Comparison of ENCODE assay signal across 16 cellular contexts in genomic region chr2:158718851-158719250, GRCh38.
A peak's percentile ranks its signal among the peaks of the same experiment; 100 is the strongest.
DNase-seq lines count a peak whose midpoint lies in the region; ATAC-seq and TF ChIP-seq lines count a peak whose summit lies in the region.
"Had no signal": no experiment of that assay in that cellular context is flagged by ENCODE, and none has a peak within 500 bp of the region (broad histone marks: within the 10 kb centered on the region; RNA-seq: fewer than 3 reads in every experiment).

No MANE protein-coding gene starts in this region.

- no peaks in the 10 kb centered on the region for H3K36me3 Mint-ChIP-seq in type B pancreatic cell

- H3K4me1 Mint-ChIP-seq in type B pancreatic cell (ENCODE audit: unreplicated experiment), result peaks cover 45% of the 10 kb centered on the region
- H3K4me1 Mint-ChIP-seq: IgD-negative memory B cell had no signal

- H3K4me3 ChIP-seq in left ventricle myocardium inferior (no peak overlapping the region), lower leg skin (ENCODE audit: low read depth, poor library complexity, severe bottlenecking) (no peak overlapping the region)
- H3K4me3 ChIP-seq: A549 had no signal

- H3K27ac ChIP-seq in left ventricle myocardium inferior (replicated peaks), result peak overlapping the region; percentile 89
- H3K27ac ChIP-seq: A549, C4-2B had no signal

- H3K9me3 Mint-ChIP-seq in type B pancreatic cell, result peaks cover 4% of the 10 kb centered on the region

- ATAC-seq in Right ventricle myocardium inferior (no peak), HG02870 (IDR thresholded peaks at IDR 0.05; ENCODE audit: unreplicated experiment) (no peak)
- ATAC-seq: A549, PC-3 had no signal

- H3K27ac Mint-ChIP-seq in type B pancreatic cell, result no peak overlapping the region
- H3K27ac Mint-ChIP-seq: IgD-negative memory B cell had no signal

- H3K27me3 Mint-ChIP-seq in type B pancreatic cell, result peaks cover 5% of the 10 kb centered on the region

- TF ChIP-seq POLR2A in lower leg skin (IDR thresholded peaks at IDR 0.05), result no peak

- no peak for DNase-seq in left ventricle myocardium inferior
- no peak for DNase-seq in Right ventricle myocardium inferior (ENCODE audit: missing footprints)
- DNase-seq in T1000 (lab: John Stamatoyannopoulos, UW), result peak; percentile 48
- DNase-seq in lower leg skin (ENCODE audit: low spot score in 2 of 2), result peak; percentile 6 to 40
- no peak for DNase-seq in type B pancreatic cell (ENCODE audit: extremely low spot score, unreplicated experiment)
- DNase-seq in activated CD8-positive, alpha-beta memory T cell treated with anti-CD3 and anti-CD28 coated beads, Interleukin-2, amount 50 U/mL, for 48 hours, result no peak
- DNase-seq in activated CD4-positive, CD25-positive, alpha-beta regulatory T cell (lab: John Stamatoyannopoulos, UW), result no peak
- DNase-seq: DMS 273 treated with DMSO at 0.1 percent for 48 hours, H7, NCI-H187 treated with DMSO at 0.1 percent for 48 hours, NCI-H446 treated with DMSO at 0.1 percent for 48 hours, PC-3 had no signal

- 95 to 96% methylated on average over 5 of the region's 5 CpGs for WGBS in lower leg skin, 2 donors

- no peaks in the 10 kb centered on the region for H3K27me3 ChIP-seq in left ventricle myocardium inferior (ENCODE audit: low read depth)

- H3K36me3 ChIP-seq in left ventricle myocardium inferior, result no peaks in the 10 kb centered on the region

- H3K4me1 ChIP-seq in left ventricle myocardium inferior, result peaks cover 64% of the 10 kb centered on the region

- intact Hi-C loops in left ventricle myocardium inferior (cut with micrococcal nuclease), result no loop called here
- intact Hi-C loops in Right ventricle myocardium inferior (cut with DNase I), result loop anchor here (5.0 kb wide), 1 partner anchor 52 kb away; no protein-coding TSS in a partner anchor
- intact Hi-C loops in lower leg skin (cut with DNase I; ENCODE audit: low total_unique reads), result no loop called here

- H3K4me3 Mint-ChIP-seq in type B pancreatic cell, result peak overlapping the region; percentile 12
- H3K4me3 Mint-ChIP-seq: IgD-negative memory B cell had no signal

- H3K9me3 ChIP-seq in left ventricle myocardium inferior (replicated peaks), result no peaks in the 10 kb centered on the region

- no peak for TF ChIP-seq CTCF in left ventricle myocardium inferior (IDR thresholded peaks at IDR 0.05; ENCODE audit: borderline replicate concordance)
- no peak for TF ChIP-seq CTCF in lower leg skin (IDR thresholded peaks at IDR 0.05)
- no peak for TF ChIP-seq CTCF in type B pancreatic cell (conservative IDR thresholded peaks at IDR 0.05)

Comparison
In these comparisons a context has a peak if more than half of its experiments do, and no peak if none do; other contexts are left out.
1. DNase-seq: peak in T1000 (single experiment) and lower leg skin (2 of 2); none in left ventricle myocardium inferior (single experiment), Right ventricle myocardium inferior (single experiment), type B pancreatic cell (single experiment), activated CD8-positive, alpha-beta memory T cell treated with anti-CD3 and anti-CD28 coated beads, Interleukin-2, amount 50 U/mL, for 48 hours (single experiment) and activated CD4-positive, CD25-positive, alpha-beta regulatory T cell (0 of 4).